Comparison of ENCODE assay signal across 1 cellular context in genomic region chr20:39013662-39014109, GRCh38.
TF ChIP-seq lines count a peak whose summit lies in the region.

No MANE protein-coding gene starts in this region.

TF ChIP-seq in HepG2, 621 proteins besides CTCF, POLR2A, EP300 and RAD21 (continued from another document and continues in another):
- no peak for TF ChIP-seq IKZF5 (CRISPR knock-in tag; IDR thresholded peaks at IDR 0.05)
- TF ChIP-seq PBX2 (CRISPR knock-in tag; IDR thresholded peaks at IDR 0.05), result no peak
- 0 out of 2 replicates have a peak, but pooled peaks have one; percentile 56 for TF ChIP-seq TRAFD1 (CRISPR knock-in tag; IDR thresholded peaks at IDR 0.05; ENCODE audit: borderline replicate concordance)
- TF ChIP-seq ELF3 (CRISPR knock-in tag; IDR thresholded peaks at IDR 0.05), result peak; percentile 88
- no peak for TF ChIP-seq NBN (conservative IDR thresholded peaks at IDR 0.05)
- no peak for TF ChIP-seq ZNF20 (CRISPR knock-in tag; IDR thresholded peaks at IDR 0.05)
- TF ChIP-seq ZNF790 (CRISPR knock-in tag; IDR thresholded peaks at IDR 0.05; ENCODE audit: borderline replicate concordance), result no peak
- TF ChIP-seq ZBTB7A (CRISPR knock-in tag; IDR thresholded peaks at IDR 0.05), result no peak
- peak; percentile 44; the same call in 1 of the 2 replicates for TF ChIP-seq SMC3 (IDR thresholded peaks at IDR 0.05; ENCODE audit: low read length)
- no peak for TF ChIP-seq KDM4B (CRISPR knock-in tag; IDR thresholded peaks at IDR 0.05)
- 0 out of 2 replicates have a peak, but pooled peaks have one; percentile 20 for TF ChIP-seq BCL6 (CRISPR knock-in tag; IDR thresholded peaks at IDR 0.05)
- peak; percentile 48; the same call in 1 of the 2 replicates for TF ChIP-seq NCOR1 (IDR thresholded peaks at IDR 0.05; ENCODE audit: borderline replicate concordance, low read length)
- TF ChIP-seq RERE (CRISPR knock-in tag; IDR thresholded peaks at IDR 0.05; ENCODE audit: low read depth), result no peak
- TF ChIP-seq MTA3 (CRISPR knock-in tag; IDR thresholded peaks at IDR 0.05), result no peak
- peak; percentile 51; the same call in 1 of the 2 replicates for TF ChIP-seq TFDP1 (CRISPR knock-in tag; IDR thresholded peaks at IDR 0.05; ENCODE audit: borderline replicate concordance)
- TF ChIP-seq ZNF580 (CRISPR knock-in tag; IDR thresholded peaks at IDR 0.05; ENCODE audit: borderline replicate concordance, low read depth), result no peak
- TF ChIP-seq PRMT3 (CRISPR knock-in tag; IDR thresholded peaks at IDR 0.05; ENCODE audit: borderline replicate concordance, low read depth), result no peak
- TF ChIP-seq REST (IDR thresholded peaks at IDR 0.05; ENCODE audit: borderline replicate concordance in 1 of 2, low read depth in 1 of 2, low read length in 2 of 2), result no peak
- TF ChIP-seq ZNF33B (CRISPR knock-in tag; IDR thresholded peaks at IDR 0.05), result no peak
- TF ChIP-seq ZNF615 (CRISPR knock-in tag; IDR thresholded peaks at IDR 0.05; ENCODE audit: borderline replicate concordance), result no peak
- no peak for TF ChIP-seq GTF2F1 (IDR thresholded peaks at IDR 0.05; ENCODE audit: low read length)
- TF ChIP-seq MED1 (CRISPR knock-in tag; IDR thresholded peaks at IDR 0.05), result peak; percentile 78
- peak; percentile 43; the same call in 1 of the 2 replicates for TF ChIP-seq YEATS2 (CRISPR knock-in tag; IDR thresholded peaks at IDR 0.05; ENCODE audit: borderline replicate concordance)
- no peak for TF ChIP-seq ZNF703 (CRISPR knock-in tag; IDR thresholded peaks at IDR 0.05; ENCODE audit: borderline replicate concordance)
- TF ChIP-seq REL (CRISPR knock-in tag; conservative IDR thresholded peaks at IDR 0.05), result no peak
- TF ChIP-seq ZNF614 (CRISPR knock-in tag; IDR thresholded peaks at IDR 0.05; ENCODE audit: borderline replicate concordance), result peak; percentile 78; the same call in 1 of the 2 replicates
- no peak for TF ChIP-seq CCAR2 (optimal IDR thresholded peaks at IDR 0.05; ENCODE audit: low read depth, low read length)
- TF ChIP-seq ZNF598 (CRISPR knock-in tag; IDR thresholded peaks at IDR 0.05; ENCODE audit: borderline replicate concordance), result no peak
- 0 out of 2 replicates have a peak, but pooled peaks have one; percentile 18 for TF ChIP-seq ZBTB21 (CRISPR knock-in tag; IDR thresholded peaks at IDR 0.05)
- TF ChIP-seq ZNF546 (CRISPR knock-in tag; conservative IDR thresholded peaks at IDR 0.05), result no peak
- TF ChIP-seq KAT8 (CRISPR knock-in tag; IDR thresholded peaks at IDR 0.05), result peak; percentile 66; the same call in 1 of the 2 replicates
- TF ChIP-seq ZFP90 (CRISPR knock-in tag; IDR thresholded peaks at IDR 0.05; ENCODE audit: borderline replicate concordance), result no peak
- TF ChIP-seq SMAD9 (CRISPR knock-in tag; IDR thresholded peaks at IDR 0.05), result no peak
- TF ChIP-seq GMEB1 (CRISPR knock-in tag; IDR thresholded peaks at IDR 0.05; ENCODE audit: borderline replicate concordance), result peak; percentile 33; the same call in 1 of the 2 replicates
- TF ChIP-seq MIER2 (CRISPR knock-in tag; IDR thresholded peaks at IDR 0.05), result no peak
- TF ChIP-seq ZNF264 (CRISPR knock-in tag; IDR thresholded peaks at IDR 0.05), result peak; percentile 59
- TF ChIP-seq SOX13 (IDR thresholded peaks at IDR 0.05), result no peak
- peak in 1 of 2 experiments; percentile 50; a peak in 1 of 4 replicates for TF ChIP-seq SOX13 (CRISPR knock-in tag; conservative IDR thresholded peaks at IDR 0.05 in 1 of 2, IDR thresholded peaks at IDR 0.05 in 1 of 2)
- TF ChIP-seq POLR2AphosphoS2 (IDR thresholded peaks at IDR 0.05; ENCODE audit: low read depth, low read length), result no peak
- no peak for TF ChIP-seq ZNF484 (CRISPR knock-in tag; IDR thresholded peaks at IDR 0.05; ENCODE audit: borderline replicate concordance, low read depth)
- no peak for TF ChIP-seq DZIP1 (CRISPR knock-in tag; IDR thresholded peaks at IDR 0.05)
- TF ChIP-seq HNF4A (CRISPR knock-in tag; IDR thresholded peaks at IDR 0.05), result peak; percentile 80
- TF ChIP-seq SP5 (CRISPR knock-in tag; IDR thresholded peaks at IDR 0.05; ENCODE audit: borderline replicate concordance, low read depth), result no peak
